Comparison of ENCODE assay signal across 13 cellular contexts in genomic region chr14:95577067-95577800, GRCh38. TPM values are rescaled to one million over a fixed set of nuclear protein-coding genes. Genes with fewer than 3 reads are reported as not detected.
DNase-seq lines count a peak whose midpoint lies in the region; ATAC-seq and TF ChIP-seq lines count a peak whose summit lies in the region.
"Had no signal": no experiment of that assay in that cellular context is flagged by ENCODE, and none has a peak within 500 bp of the region (broad histone marks: within the 10 kb centered on the region; RNA-seq: fewer than 3 reads in every experiment).

No MANE protein-coding gene starts in this region.

- ATAC-seq in HG03432 (IDR thresholded peaks at IDR 0.05; ENCODE audit: unreplicated experiment): peak; percentile 96
- ATAC-seq in stimulated activated effector memory CD8-positive, alpha-beta T cell treated with anti-CD3 and anti-CD28 coated beads, Interleukin-12 subunit alpha, Interleukin-12 subunit beta, amount 100 ng/mL, for 72 hours: peak; percentile 67

- intact Hi-C loops in CD14-positive monocyte (cut with micrococcal nuclease): no loop called here

- no peaks in the 10 kb centered on the region for H3K4me1 Mint-ChIP-seq in stimulated activated effector memory CD8-positive, alpha-beta T cell treated with anti-CD3 and anti-CD28 coated beads, Interleukin-12 subunit alpha, Interleukin-12 subunit beta, amount 100 ng/mL, for 72 hours
- H3K4me1 Mint-ChIP-seq in CD14-positive monocyte: no peaks in the 10 kb centered on the region

- H3K4me3 Mint-ChIP-seq in stimulated activated effector memory CD8-positive, alpha-beta T cell treated with anti-CD3 and anti-CD28 coated beads, Interleukin-12 subunit alpha, Interleukin-12 subunit beta, amount 100 ng/mL, for 72 hours: no peak overlapping the region
- no peak overlapping the region for H3K4me3 Mint-ChIP-seq in CD14-positive monocyte

- no peak overlapping the region for H3K4me3 ChIP-seq in HAP-1
- H3K4me3 ChIP-seq: hepatocyte, suprapubic skin had no signal

- no peaks in the 10 kb centered on the region for H3K36me3 ChIP-seq in HAP-1 (replicated peaks)
- H3K36me3 ChIP-seq: suprapubic skin had no signal

- TF ChIP-seq CTCF in CD14-positive monocyte (IDR thresholded peaks at IDR 0.05): no peak

- peaks cover 22% of the 10 kb centered on the region for H3K4me1 ChIP-seq in HAP-1
- H3K4me1 ChIP-seq: suprapubic skin had no signal

- DNase-seq in HAP-1 (ENCODE audit: low spot score in 2 of 2): peak; percentile 35 to 75
- no peak for DNase-seq in stimulated activated effector memory CD8-positive, alpha-beta T cell treated with anti-CD3 and anti-CD28 coated beads, Interleukin-12 subunit alpha, Interleukin-12 subunit beta, amount 100 ng/mL, for 72 hours (ENCODE audit: low spot score in 2 of 2)
- no peak for DNase-seq in amniotic stem cell (lab: John Stamatoyannopoulos, UW)
- DNase-seq in activated T-cell treated with anti-CD3 and anti-CD28 coated beads, Interleukin-2, amount 50 U/mL, for 1 hour: no peak
- DNase-seq in CD14-positive monocyte (ENCODE audit: low spot score): no peak
- DNase-seq: activated naive CD4-positive, alpha-beta T cell treated with Interleukin-2 at 50 U/mL for 16 hours; EL; KBM-7; NCI-H774 had no signal

- no peaks in the 10 kb centered on the region for H3K9me3 ChIP-seq in HAP-1
- H3K9me3 ChIP-seq: suprapubic skin had no signal

- peaks cover 3 to 10% (median 6%) of the 10 kb centered on the region in 3 donors for H3K27me3 Mint-ChIP-seq in CD14-positive monocyte (ENCODE audit: low read depth in 3 of 3)

- H3K27ac Mint-ChIP-seq in stimulated activated effector memory CD8-positive, alpha-beta T cell treated with anti-CD3 and anti-CD28 coated beads, Interleukin-12 subunit alpha, Interleukin-12 subunit beta, amount 100 ng/mL, for 72 hours: no peak overlapping the region
- H3K27ac Mint-ChIP-seq in CD14-positive monocyte: no peak overlapping the region

- no peaks in the 10 kb centered on the region for H3K27me3 ChIP-seq in HAP-1 (ENCODE audit: low read depth)
- H3K27me3 ChIP-seq: hepatocyte had no signal

- H3K36me3 Mint-ChIP-seq in stimulated activated effector memory CD8-positive, alpha-beta T cell treated with anti-CD3 and anti-CD28 coated beads, Interleukin-12 subunit alpha, Interleukin-12 subunit beta, amount 100 ng/mL, for 72 hours: no peaks in the 10 kb centered on the region
- no peaks in the 10 kb centered on the region for H3K36me3 Mint-ChIP-seq in CD14-positive monocyte

- peak; percentile 27 for TF ChIP-seq POLR2A in GM18951 (IDR thresholded peaks at IDR 0.05; ENCODE audit: extremely low read depth, insufficient read depth, insufficient read length)

- H3K9me3 Mint-ChIP-seq in stimulated activated effector memory CD8-positive, alpha-beta T cell treated with anti-CD3 and anti-CD28 coated beads, Interleukin-12 subunit alpha, Interleukin-12 subunit beta, amount 100 ng/mL, for 72 hours: no peaks in the 10 kb centered on the region
- peaks cover 0 to 2% (median 0%) of the 10 kb centered on the region in 7 donors for H3K9me3 Mint-ChIP-seq in CD14-positive monocyte

- in situ Hi-C loops in GM18951 (cut with MboI; ENCODE audit: low sequenced_read_pairs, unreplicated experiment): loop anchor here (25.0 kb wide), 1 partner anchor 710 kb away; no protein-coding TSS in a partner anchor
- in situ Hi-C loops in HAP-1 (cut with MboI; ENCODE audit: low sequenced_read_pairs): no loop called here

RNA-seq across cellular contexts. Expression of gene GLRX5, which starts 42.4 kb away (rescaled TPM):
- 10 to 100 TPM; 31.1 to 43.1 TPM for polyA plus RNA-seq in CD14-positive monocyte

Comparison
In these comparisons a context has a peak if more than half of its experiments do, and no peak if none do; other contexts are left out.
1. DNase-seq: peak in HAP-1 (2 of 2); none in stimulated activated effector memory CD8-positive, alpha-beta T cell treated with anti-CD3 and anti-CD28 coated beads, Interleukin-12 subunit alpha, Interleukin-12 subunit beta, amount 100 ng/mL, for 72 hours (0 of 2), amniotic stem cell (single experiment), activated T-cell treated with anti-CD3 and anti-CD28 coated beads, Interleukin-2, amount 50 U/mL, for 1 hour (single experiment) and CD14-positive monocyte (single experiment).